Comparison of ENCODE assay signal across 11 cellular contexts in genomic region chr17:47718634-47719405, GRCh38. TPM values are rescaled to one million over a fixed set of nuclear protein-coding genes. Genes with fewer than 3 reads are reported as not detected.
DNase-seq lines count a peak whose midpoint lies in the region; ATAC-seq and TF ChIP-seq lines count a peak whose summit lies in the region.
"Had no signal": no experiment of that assay in that cellular context is flagged by ENCODE, and none has a peak within 500 bp of the region (broad histone marks: within the 10 kb centered on the region; RNA-seq: fewer than 3 reads in every experiment).

No MANE protein-coding gene starts in this region.

- no peak for ATAC-seq in HG02885 (IDR thresholded peaks at IDR 0.05; ENCODE audit: poor library complexity, unreplicated experiment)

- H3K27me3 ChIP-seq in adipocyte (replicated peaks; ENCODE audit: control insufficient read depth, insufficient read depth, low read length) (peaks cover 63% of the 10 kb centered on the region), osteoblast (ENCODE audit: insufficient read depth, low read length) (peaks cover 88% of the 10 kb centered on the region)

- no peaks in the 10 kb centered on the region for H3K27me3 Mint-ChIP-seq in activated CD4-positive, alpha-beta T cell treated with anti-CD3 and anti-CD28 coated beads, Interleukin-2, amount 10 ng/mL, durations not matched to agents 24 days and 14 days

- intact Hi-C loops in activated CD4-positive, alpha-beta T cell treated with anti-CD3 and anti-CD28 coated beads, Interleukin-2, amount 10 ng/mL, durations not matched to agents 24 days and 14 days (cut with micrococcal nuclease): loop anchor here (1.0 to 5.0 kb wide), 2 partner anchors 13 to 57 kb away; no protein-coding TSS in a partner anchor

- H3K9ac ChIP-seq in adipocyte (ENCODE audit: low read length): no peak overlapping the region

- no peaks in the 10 kb centered on the region for H3K9me3 Mint-ChIP-seq in activated CD4-positive, alpha-beta T cell treated with anti-CD3 and anti-CD28 coated beads, Interleukin-2, amount 10 ng/mL, durations not matched to agents 24 days and 14 days

- peak overlapping the region; percentile 76 for H3K4me2 ChIP-seq in osteoblast (ENCODE audit: insufficient read depth, low read length)

- H3K27ac Mint-ChIP-seq in activated CD4-positive, alpha-beta T cell treated with anti-CD3 and anti-CD28 coated beads, Interleukin-2, amount 10 ng/mL, durations not matched to agents 24 days and 14 days: peak overlapping the region; percentile 93

- no peak overlapping the region for H3K27ac ChIP-seq in osteoblast (ENCODE audit: low read depth, low read length)
- H3K27ac ChIP-seq: thoracic aorta had no signal

- no peak overlapping the region for H3K4me3 ChIP-seq in adipocyte (ENCODE audit: low read length)
- H3K4me3 ChIP-seq in osteoblast (ENCODE audit: insufficient read depth, low read length): peak overlapping the region; percentile 36
- H3K4me3 ChIP-seq: thoracic aorta had no signal

- no peak for DNase-seq in activated CD4-positive, alpha-beta T cell treated with anti-CD3 and anti-CD28 coated beads, Interleukin-2, amount 10 ng/mL, durations not matched to agents 24 days and 14 days
- DNase-seq in activated CD4-positive, alpha-beta T cell treated with anti-CD3 and anti-CD28 coated beads, Interleukin-2, amount 50 U/mL, for 1 hour: no peak
- DNase-seq in NCI-H69 (lab: John Stamatoyannopoulos, UW) (peak; percentile 36), adipocyte (ENCODE audit: low read depth) (peak; percentile 6), osteoblast (ENCODE audit: insufficient read length, low spot score, missing footprints) (no peak), hypothalamus (lab: John Stamatoyannopoulos, UW) (no peak)
- DNase-seq in activated effector memory CD4-positive, alpha-beta T cell treated with Interleukin-2 at 50 U/mL for 16 hours: no peak
- DNase-seq: H7 had no signal

- H3K4me1 Mint-ChIP-seq in activated CD4-positive, alpha-beta T cell treated with anti-CD3 and anti-CD28 coated beads, Interleukin-2, amount 10 ng/mL, durations not matched to agents 24 days and 14 days: peaks cover 82% of the 10 kb centered on the region

- H3K79me2 ChIP-seq in osteoblast (ENCODE audit: insufficient read depth, low read length): no peaks in the 10 kb centered on the region

- no peak for TF ChIP-seq CTCF in osteoblast (IDR thresholded peaks at IDR 0.05; ENCODE audit: extremely low read depth, low read depth, low read length)

- no peaks in the 10 kb centered on the region for H3K9me3 ChIP-seq in adipocyte (ENCODE audit: control insufficient read depth, low read length)
- no peaks in the 10 kb centered on the region for H3K9me3 ChIP-seq in osteoblast (ENCODE audit: low read depth, low read length)
- H3K9me3 ChIP-seq: thoracic aorta had no signal

- no peak overlapping the region for H2AFZ ChIP-seq in osteoblast (ENCODE audit: low read length)

- H4K20me1 ChIP-seq in osteoblast (ENCODE audit: insufficient read depth, low read length): peaks cover 17% of the 10 kb centered on the region

- H3K36me3 ChIP-seq in adipocyte (ENCODE audit: control insufficient read depth, insufficient read depth, low read length, severe bottlenecking): no peaks in the 10 kb centered on the region
- no peaks in the 10 kb centered on the region for H3K36me3 ChIP-seq in osteoblast (ENCODE audit: insufficient read depth, low read length)
- H3K36me3 ChIP-seq: thoracic aorta had no signal

- peaks cover 8% of the 10 kb centered on the region for H3K4me1 ChIP-seq in adipocyte (ENCODE audit: control insufficient read depth, insufficient read depth, low read length)
- H3K4me1 ChIP-seq in osteoblast (ENCODE audit: insufficient read depth, low read length): peaks cover 44% of the 10 kb centered on the region

- no peaks in the 10 kb centered on the region for H3K36me3 Mint-ChIP-seq in activated CD4-positive, alpha-beta T cell treated with anti-CD3 and anti-CD28 coated beads, Interleukin-2, amount 10 ng/mL, durations not matched to agents 24 days and 14 days (ENCODE audit: low read depth)

- peak overlapping the region; percentile 76 for H3K4me3 Mint-ChIP-seq in activated CD4-positive, alpha-beta T cell treated with anti-CD3 and anti-CD28 coated beads, Interleukin-2, amount 10 ng/mL, durations not matched to agents 24 days and 14 days

RNA-seq across cellular contexts. Expression of gene TBX21, which starts 14.2 kb away (rescaled TPM):
- 63.0 and 66.4 TPM in 2 replicates for total RNA-seq in activated CD4-positive, alpha-beta T cell treated with anti-CD3 and anti-CD28 coated beads, Interleukin-2, amount 10 ng/mL, durations not matched to agents 24 days and 14 days
- total RNA-seq in osteoblast: not detected in 2 replicates
- total RNA-seq: H7, SK-MEL-5 had no signal

RNA-seq across cellular contexts. Expression of gene TBKBP1, which starts 24.9 kb away (rescaled TPM):
- 9.3 and 10.9 TPM in 2 replicates for total RNA-seq in activated CD4-positive, alpha-beta T cell treated with anti-CD3 and anti-CD28 coated beads, Interleukin-2, amount 10 ng/mL, durations not matched to agents 24 days and 14 days
- 11.8 and 11.9 TPM in 2 replicates for total RNA-seq in osteoblast

Comparison
In these comparisons a context has a peak if more than half of its experiments do, and no peak if none do; other contexts are left out.
1. DNase-seq: peak in NCI-H69 (single experiment) and adipocyte (single experiment); none in activated CD4-positive, alpha-beta T cell treated with anti-CD3 and anti-CD28 coated beads, Interleukin-2, amount 10 ng/mL, durations not matched to agents 24 days and 14 days (single experiment), activated CD4-positive, alpha-beta T cell treated with anti-CD3 and anti-CD28 coated beads, Interleukin-2, amount 50 U/mL, for 1 hour (single experiment), osteoblast (single experiment), hypothalamus (0 of 51) and activated effector memory CD4-positive, alpha-beta T cell treated with Interleukin-2 at 50 U/mL for 16 hours (single experiment).
2. RNA of gene TBX21, which starts 14.2 kb away (total RNA-seq): 63.0 to 66.4 TPM in activated CD4-positive, alpha-beta T cell treated with anti-CD3 and anti-CD28 coated beads, Interleukin-2, amount 10 ng/mL, durations not matched to agents 24 days and 14 days; not detected in osteoblast; every median in the first group is over 10 times any median in the second.